ENCODE assay signal across 8 cellular contexts in genomic region chrX:19799319-19800182, GRCh38.
DNase-seq lines count a peak whose midpoint lies in the region; ATAC-seq, FAIRE-seq and TF ChIP-seq lines count a peak whose summit lies in the region.

No MANE protein-coding gene starts in this region.

- H3K27ac Mint-ChIP-seq in progenitor cell of endocrine pancreas = peak overlapping the region; percentile 6

- no peak for TF ChIP-seq CTCF in progenitor cell of endocrine pancreas (IDR thresholded peaks at IDR 0.05; ENCODE audit: unreplicated experiment)

- H3K9me3 Mint-ChIP-seq in progenitor cell of endocrine pancreas (ENCODE audit: low read depth) = peaks cover 16% of the 10 kb centered on the region

- no peaks in the 10 kb centered on the region for H3K27me3 Mint-ChIP-seq in progenitor cell of endocrine pancreas

- no peak overlapping the region for H3K4me3 Mint-ChIP-seq in progenitor cell of endocrine pancreas (ENCODE audit: low read depth)

- no peak for ATAC-seq in GM19035 (IDR thresholded peaks at IDR 0.05; ENCODE audit: unreplicated experiment)

- DNase-seq in GM19239 (ENCODE audit: insufficient read length, low spot score) = no peak
- peak in 3 of 5 experiments; percentile 14 to 83 (median 65) for DNase-seq in T-helper 2 cell
- peak; percentile 12 to 61 for DNase-seq in dermis microvascular lymphatic vessel endothelial cell (ENCODE audit: low read depth in 2 of 2)
- DNase-seq in progenitor cell of endocrine pancreas (ENCODE audit: low spot score, unreplicated experiment) = no peak
- no peak for DNase-seq in RKO (ENCODE audit: low spot score)
- no peak for DNase-seq in iPS-NIHi11 (ENCODE audit: low spot score)
- no peak for DNase-seq in SIG-M5 (lab: John Stamatoyannopoulos, UW)

- peaks cover 3% of the 10 kb centered on the region for H3K36me3 Mint-ChIP-seq in progenitor cell of endocrine pancreas (ENCODE audit: insufficient read depth)

- peak; percentile 83 for FAIRE-seq in GM19239 (lab: Jason Lieb, UNC)

- peaks cover 5% of the 10 kb centered on the region for H3K4me1 Mint-ChIP-seq in progenitor cell of endocrine pancreas (ENCODE audit: low read depth)

Comparison
In these comparisons a context has a peak if more than half of its experiments do, and no peak if none do; other contexts are left out.
1. DNase-seq: peak in T-helper 2 cell (3 of 5) and dermis microvascular lymphatic vessel endothelial cell (2 of 2); none in GM19239 (single experiment), progenitor cell of endocrine pancreas (single experiment), RKO (single experiment), iPS-NIHi11 (single experiment) and SIG-M5 (single experiment).